9 cellular contexts compared by ENCODE assay signal in the genomic region with DNA sequence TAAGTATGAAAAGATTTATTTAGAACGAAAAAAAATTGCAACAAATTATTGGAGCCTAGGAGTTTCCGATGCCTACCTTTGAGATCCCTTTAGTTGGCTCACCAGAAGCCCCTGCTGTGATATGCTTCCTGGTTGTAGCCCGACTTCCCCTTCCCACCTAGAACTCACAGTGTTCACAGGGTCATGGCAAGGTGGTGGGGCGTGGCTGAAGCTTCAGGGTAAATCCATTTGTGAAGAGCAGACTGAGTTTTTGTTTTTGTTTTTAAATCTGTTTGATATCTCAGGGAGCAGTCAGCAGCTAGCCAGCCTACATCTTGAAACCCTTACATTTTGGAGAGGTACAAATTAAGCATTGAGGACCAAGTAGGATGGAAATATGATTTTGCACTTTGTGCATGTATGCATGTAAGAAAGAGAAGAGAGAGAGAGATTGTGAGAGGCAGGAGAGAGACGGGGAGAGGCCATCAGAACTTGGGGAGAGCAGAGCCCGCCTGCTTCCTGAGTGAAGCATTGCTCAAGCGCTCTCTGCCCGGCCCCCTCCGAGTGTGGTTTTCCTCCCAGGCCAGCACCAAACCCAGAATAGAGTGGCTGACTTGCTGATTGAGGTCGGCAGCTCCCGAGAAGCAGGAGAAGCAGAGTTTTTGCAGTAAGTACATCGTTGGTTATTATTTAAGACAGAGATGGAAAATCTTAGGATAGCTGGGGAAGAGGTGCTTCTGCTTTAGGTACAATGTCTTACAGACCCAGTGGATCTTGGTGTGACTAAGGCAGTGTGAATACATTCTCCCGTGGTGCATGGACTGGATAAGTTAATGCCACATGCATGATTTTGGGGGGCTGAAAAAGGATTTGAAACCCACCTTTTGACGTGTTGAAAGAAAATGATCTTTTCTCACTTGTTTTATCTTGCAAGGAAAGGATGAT.
DNase-seq lines count a peak whose midpoint lies in the region; ATAC-seq and TF ChIP-seq lines count a peak whose summit lies in the region.
"Had no signal": no experiment of that assay in that cellular context is flagged by ENCODE, and none has a peak within 500 bp of the region (broad histone marks: within the 10 kb centered on the region; RNA-seq: fewer than 3 reads in every experiment).

No MANE protein-coding gene starts in this region.

- no peak overlapping the region for H3K23ac ChIP-seq in neuronal stem cell (ENCODE audit: low read depth, low read length, poor library complexity)

- no peak overlapping the region for H2AK5ac ChIP-seq in neuronal stem cell (ENCODE audit: low read depth, low read length)

- no peak overlapping the region for H2BK120ac ChIP-seq in neuronal stem cell (ENCODE audit: low read depth, low read length)

- peak; percentile 84 to 97 (median 94) for ATAC-seq in T-cell (replicated peaks in 1 of 4)

- H3K4ac ChIP-seq in neuronal stem cell (ENCODE audit: low read length) = no peak overlapping the region

- peak overlapping the region; percentile 86 to 87 for H3K27ac Mint-ChIP-seq in T-cell

- H4K91ac ChIP-seq in neuronal stem cell (ENCODE audit: low read depth, low read length, poor library complexity) = no peak overlapping the region

- no peaks in the 10 kb centered on the region for H3K79me1 ChIP-seq in neuronal stem cell (ENCODE audit: low read depth, low read length)

- H4K8ac ChIP-seq in neuronal stem cell (ENCODE audit: low read depth, low read length) = no peak overlapping the region

- DNase-seq in activated gamma-delta T cell treated with Interleukin-2 at 50 U/mL for 16 hours (peak; percentile 44), activated gamma-delta T cell (lab: John Stamatoyannopoulos, UW) (no peak), T-cell (peak in 32 of 34 experiments; percentile 9 to 52 (median 24)), caudate nucleus (lab: John Stamatoyannopoulos, UW) (peak in 19 of 61 donors; percentile 14 to 43 (median 28)), neuronal stem cell (ENCODE audit: low spot score) (no peak), COLO668 (lab: John Stamatoyannopoulos, UW; ENCODE audit: unreplicated experiment) (no peak), prostate gland (ENCODE audit: low spot score) (no peak), NCI-H748 treated with DMSO at 0.1 percent for 48 hours (lab: John Stamatoyannopoulos, UW) (no peak)

- H3K27me3 ChIP-seq in neuronal stem cell (ENCODE audit: control insufficient read depth in 3 of 3, insufficient read depth in 3 of 3, low read depth in 1 of 3, low read length in 3 of 3) (peaks cover 0 to 32% (median 0%) of the 10 kb centered on the region in 3 experiments), prostate gland (replicated peaks; ENCODE audit: insufficient read depth) (no peaks in the 10 kb centered on the region)
- H3K27me3 ChIP-seq: pancreas had no signal

- no peaks in the 10 kb centered on the region for H3K9me3 Mint-ChIP-seq in T-cell

- POLR2A ChIA-PET in T-cell (lab: Charles Lee) = interaction anchor here in 1 of 2 donors (0.5 to 0.6 kb wide), 2 partner anchors 79 to 83 kb away, joined by 3 to 8 read pairs; no protein-coding TSS in a partner anchor

- peak overlapping the region; percentile 61 to 69 (median 65) for H3K4me3 Mint-ChIP-seq in T-cell

- no peak overlapping the region for H2BK5ac ChIP-seq in neuronal stem cell (ENCODE audit: low read length)

- CTCF ChIA-PET in T-cell (lab: Charles Lee) = interaction anchor here in 1 of 2 donors (0.8 to 1.2 kb wide), 2 partner anchors 30 to 61 kb away, joined by 3 to 4 read pairs; no protein-coding TSS in a partner anchor

- no peaks in the 10 kb centered on the region for H3K36me3 Mint-ChIP-seq in T-cell

- H3K9me3 ChIP-seq in neuronal stem cell (replicated peaks in 1 of 2; ENCODE audit: control insufficient read depth in 2 of 2, insufficient read depth in 1 of 2, low read depth in 1 of 2, low read length in 2 of 2) (no peaks in the 10 kb centered on the region), prostate gland (no peaks in the 10 kb centered on the region)
- H3K9me3 ChIP-seq: pancreas had no signal

- peak overlapping the region; percentile 21 for H2AFZ ChIP-seq in neuronal stem cell (ENCODE audit: low read length)

- no CpG with 5 or more reads among the region's 14 CpGs for WGBS in neuronal stem cell (ENCODE audit: extremely low coverage in 2 of 2, insufficient read length in 2 of 2, insufficient replicate concordance in 1 of 2), 2 donors
- WGBS in prostate gland = 63% methylated on average over 14 of the region's 14 CpGs

- H2BK15ac ChIP-seq in neuronal stem cell (ENCODE audit: low read length) = no peak overlapping the region

- no peak for TF ChIP-seq POLR2A in prostate gland (IDR thresholded peaks at IDR 0.05)

- peaks cover 0 to 2% of the 10 kb centered on the region in 2 donors for H3K27me3 Mint-ChIP-seq in T-cell

- peaks cover 0 to 2% of the 10 kb centered on the region in 2 donors for H3K4me1 ChIP-seq in neuronal stem cell (ENCODE audit: control insufficient read depth in 2 of 2, insufficient read depth in 1 of 2, low read depth in 1 of 2, low read length in 2 of 2)
- H3K4me1 ChIP-seq in prostate gland (replicated peaks) = no peaks in the 10 kb centered on the region
- H3K4me1 ChIP-seq: pancreas had no signal

- H3K27ac ChIP-seq in caudate nucleus (ENCODE audit: low read depth, low read length) (peak overlapping the region; percentile 79), neuronal stem cell (replicated peaks; ENCODE audit: low read length) (no peak overlapping the region), prostate gland (no peak overlapping the region)

- no peak for TF ChIP-seq CTCF in prostate gland (IDR thresholded peaks at IDR 0.05)

- H3K4me3 ChIP-seq in neuronal stem cell (ENCODE audit: low read length in 2 of 2) (no peak overlapping the region), prostate gland (no peak overlapping the region)

- H3K14ac ChIP-seq in neuronal stem cell (ENCODE audit: low read length) = no peak overlapping the region

- intact Hi-C loops in prostate gland (cut with DNase I) = no loop called here

- H3K4me1 Mint-ChIP-seq in T-cell = peaks cover 18 to 20% (median 19%) of the 10 kb centered on the region in 3 donors

- no peak overlapping the region for H2BK12ac ChIP-seq in neuronal stem cell (ENCODE audit: low read length)

- H3K18ac ChIP-seq in neuronal stem cell (ENCODE audit: low read length) = no peak overlapping the region

- H3K4me2 ChIP-seq in neuronal stem cell (ENCODE audit: insufficient read depth, low read length, poor library complexity, severe bottlenecking) = no peak overlapping the region

- H3K36me3 ChIP-seq in neuronal stem cell (replicated peaks in 1 of 2; ENCODE audit: control insufficient read depth in 2 of 2, insufficient read depth in 2 of 2, low read length in 2 of 2) (no peaks in the 10 kb centered on the region), prostate gland (no peaks in the 10 kb centered on the region)
- H3K36me3 ChIP-seq: pancreas had no signal

- no peak overlapping the region for H3K9ac ChIP-seq in neuronal stem cell (ENCODE audit: low read depth, low read length, poor library complexity)

Comparison
In these comparisons a context has a peak if more than half of its experiments do, and no peak if none do; other contexts are left out.
1. DNase-seq: peak in activated gamma-delta T cell treated with Interleukin-2 at 50 U/mL for 16 hours (single experiment) and T-cell (32 of 34); none in activated gamma-delta T cell (single experiment), neuronal stem cell (single experiment), COLO668 (single experiment), prostate gland (single experiment) and NCI-H748 treated with DMSO at 0.1 percent for 48 hours (single experiment).